Comparison of ENCODE assay signal across 8 cellular contexts in the genomic region with DNA sequence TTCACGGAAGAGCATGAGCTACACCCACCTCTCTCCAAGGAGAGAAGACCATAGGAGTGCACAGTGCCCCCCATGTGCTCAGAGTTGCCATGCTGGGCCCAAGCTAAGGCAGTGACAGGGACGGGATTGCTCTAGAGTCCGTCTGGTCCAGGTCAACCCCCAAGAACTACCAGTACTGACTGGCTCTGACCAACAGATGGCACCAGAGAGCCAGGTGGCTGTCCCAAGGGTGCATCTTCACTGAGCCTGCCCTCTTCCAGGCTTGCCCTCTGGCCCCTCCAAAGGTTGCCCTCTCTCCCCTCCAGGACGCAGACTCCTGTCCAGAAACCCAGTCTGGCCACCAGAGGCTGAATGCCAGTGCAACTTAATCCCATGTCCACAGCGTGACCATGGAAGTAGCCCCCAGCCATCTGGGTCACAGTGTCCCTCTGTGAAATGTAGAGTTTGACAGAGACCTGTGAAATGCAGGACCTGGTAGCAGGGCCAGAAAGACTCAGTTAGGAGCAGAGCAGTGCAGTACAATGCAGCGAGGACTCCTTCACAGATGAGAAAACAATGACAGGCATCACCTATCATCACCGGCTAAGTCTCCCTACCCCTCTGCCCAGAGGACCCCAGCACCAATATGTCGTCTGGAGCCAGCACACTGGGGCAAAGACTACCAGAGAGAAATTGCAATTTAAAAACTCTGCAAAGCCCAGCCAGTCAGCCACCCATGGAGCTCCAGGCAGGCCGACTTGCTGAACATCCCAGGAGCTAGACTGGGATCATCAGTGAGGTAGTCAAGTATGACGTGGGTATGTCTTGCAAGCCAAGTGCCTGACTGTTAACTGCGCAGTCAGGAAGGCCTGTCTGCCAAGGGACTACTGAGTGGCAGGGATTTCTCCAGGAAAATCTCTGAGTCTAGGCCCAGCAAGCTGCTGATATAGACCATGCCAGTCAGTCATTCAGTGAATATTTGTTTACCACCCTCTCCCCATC. TPM values are rescaled to one million over a fixed set of nuclear protein-coding genes. Genes with fewer than 3 reads are reported as not detected.
DNase-seq lines count a peak whose midpoint lies in the region; ATAC-seq and TF ChIP-seq lines count a peak whose summit lies in the region.

No MANE protein-coding gene starts in this region.

- H3K36me3 ChIP-seq in trophoblast cell (ENCODE audit: control insufficient read depth in 1 of 2, insufficient read depth in 2 of 2, low read length in 2 of 2) (no peaks in the 10 kb centered on the region), upper lobe of right lung (no peaks in the 10 kb centered on the region)

- DNase-seq in AG09319 (ENCODE audit: extremely low read depth, low read depth) = peak; percentile 20
- peak; percentile 90 for DNase-seq in RWPE1 (ENCODE audit: low spot score)
- DNase-seq in activated T-helper 9 cell treated with anti-CD3 and anti-CD28 coated beads, Interleukin-2, amount 50 U/mL, for 16 hours (ENCODE audit: low read depth) = peak; percentile 57
- DNase-seq in germinal center (ENCODE audit: low spot score) = peak; percentile 87
- DNase-seq in trophoblast cell = peak; percentile 54 to 89
- DNase-seq in upper lobe of right lung = peak; percentile 75

- CTCF ChIA-PET in RWPE1 (lab: Yijun Ruan, JAX) = interaction anchor here (0.6 to 8.3 kb wide), 19 partner anchors 9 to 776 kb away, joined by 3 to 78 read pairs (median 3); no protein-coding TSS in a partner anchor

- no peak overlapping the region for H3K4ac ChIP-seq in trophoblast cell (ENCODE audit: low read depth, low read length)

- no peak overlapping the region for H3K18ac ChIP-seq in trophoblast cell (ENCODE audit: low read length)

- H3K23ac ChIP-seq in trophoblast cell (ENCODE audit: low read length) = no peak overlapping the region

- no peaks in the 10 kb centered on the region for H3K79me1 ChIP-seq in trophoblast cell (ENCODE audit: low read length)

- POLR2A ChIA-PET in RWPE1 (lab: Yijun Ruan, JAX; ENCODE audit: low non-redundant PET) = no interaction called here

- H4K91ac ChIP-seq in trophoblast cell (ENCODE audit: low read depth, low read length) = no peak overlapping the region

- H3K79me2 ChIP-seq in trophoblast cell (ENCODE audit: control insufficient read depth, insufficient read depth, low read length, poor library complexity) = no peaks in the 10 kb centered on the region

- no peak overlapping the region for H2BK12ac ChIP-seq in trophoblast cell (ENCODE audit: low read length)

- no peak overlapping the region for H3K9ac ChIP-seq in trophoblast cell (ENCODE audit: low read length)

- H3K9me3 ChIP-seq in trophoblast cell (ENCODE audit: insufficient read depth, low read depth, low read length) (no peaks in the 10 kb centered on the region), upper lobe of right lung (no peaks in the 10 kb centered on the region)

- ATAC-seq in GM19035 (IDR thresholded peaks at IDR 0.05; ENCODE audit: unreplicated experiment) (peak; percentile 75), HG03558 (IDR thresholded peaks at IDR 0.05; ENCODE audit: extremely low read depth, unreplicated experiment) (peak; percentile 49), upper lobe of right lung (peak; percentile 96)

- intact Hi-C loops in upper lobe of right lung (cut with DNase I) = loop anchor here (5.0 to 10.0 kb wide), 2 partner anchors 103 to 400 kb away; no protein-coding TSS in a partner anchor

- no peak overlapping the region for H4K8ac ChIP-seq in trophoblast cell (ENCODE audit: low read depth, low read length)

- H3K4me2 ChIP-seq in trophoblast cell (ENCODE audit: low read length) = no peak overlapping the region

- no peak overlapping the region for H4K12ac ChIP-seq in trophoblast cell (ENCODE audit: low read depth, low read length)

- no CpG with 5 or more reads among the region's 11 CpGs for WGBS in trophoblast cell (ENCODE audit: extremely low coverage, insufficient coverage, insufficient read length)

- no peak overlapping the region for H3K14ac ChIP-seq in trophoblast cell (ENCODE audit: low read length)

- H3K27me3 ChIP-seq in trophoblast cell (ENCODE audit: insufficient read depth, low read length) = no peaks in the 10 kb centered on the region
- H3K27me3 ChIP-seq in upper lobe of right lung = no peaks in the 10 kb centered on the region

- no peak overlapping the region for H2BK5ac ChIP-seq in trophoblast cell (ENCODE audit: low read depth, low read length, poor library complexity)

- no peaks in the 10 kb centered on the region for H3K4me1 ChIP-seq in trophoblast cell (ENCODE audit: control insufficient read depth in 1 of 2, insufficient read depth in 2 of 2, low read length in 2 of 2)
- no peaks in the 10 kb centered on the region for H3K4me1 ChIP-seq in upper lobe of right lung

- H3K4me3 ChIP-seq in trophoblast cell (ENCODE audit: low read depth, low read length) (no peak overlapping the region), upper lobe of right lung (no peak overlapping the region)

- no peak overlapping the region for H2BK120ac ChIP-seq in trophoblast cell (ENCODE audit: insufficient read depth, low read length, poor library complexity)

- TF ChIP-seq CTCF in AG09319 (IDR thresholded peaks at IDR 0.05; ENCODE audit: low read depth, low read length) (peak; percentile 95), RWPE1 (conservative IDR thresholded peaks at IDR 0.05; ENCODE audit: low read depth) (peak; percentile 97), upper lobe of right lung (IDR thresholded peaks at IDR 0.05) (peak; percentile 91)

- H2AFZ ChIP-seq in trophoblast cell (ENCODE audit: insufficient read depth, low read length, poor library complexity) = no peak overlapping the region

- H2AK5ac ChIP-seq in trophoblast cell (ENCODE audit: low read length) = no peak overlapping the region

- H3K27ac ChIP-seq in RWPE1 = no peak overlapping the region
- H3K27ac ChIP-seq in trophoblast cell (ENCODE audit: low read depth, low read length) = no peak overlapping the region
- H3K27ac ChIP-seq in upper lobe of right lung = no peak overlapping the region

RNA-seq across cellular contexts. Expression of a gene that starts 7.7 kb away (rescaled TPM):
- 589 and 590 TPM in 2 replicates for polyA plus RNA-seq in trophoblast cell (2013)
- total RNA-seq in upper lobe of right lung = 234 TPM

RNA-seq across cellular contexts. Expression of a gene that starts 41.4 kb away (rescaled TPM):
- polyA plus RNA-seq in trophoblast cell (2013) = 60.9 and 63.0 TPM in 2 replicates
- 108 TPM for total RNA-seq in upper lobe of right lung

Comparison
In these comparisons a context has a peak if more than half of its experiments do, and no peak if none do; other contexts are left out.
1. DNase-seq: peak in every context shown above with its lines; median percentile 90 in RWPE1; 87 in germinal center; 75 in upper lobe of right lung; 72 in trophoblast cell; 57 in activated T-helper 9 cell treated with anti-CD3 and anti-CD28 coated beads, Interleukin-2, amount 50 U/mL, for 16 hours; 20 in AG09319.